In genomic region chr5:880816-881550, GRCh38 we compare ENCODE assay signal across 14 cellular contexts. TPM values are rescaled to one million over a fixed set of nuclear protein-coding genes. Genes with fewer than 3 reads are reported as not detected.
DNase-seq lines count a peak whose midpoint lies in the region; ATAC-seq and TF ChIP-seq lines count a peak whose summit lies in the region.
"Had no signal": no experiment of that assay in that cellular context is flagged by ENCODE, and none has a peak within 500 bp of the region (broad histone marks: within the 10 kb centered on the region; RNA-seq: fewer than 3 reads in every experiment).

No MANE protein-coding gene starts in this region.

- peaks cover 14% of the 10 kb centered on the region for H3K9me3 Mint-ChIP-seq in central memory CD8-positive, alpha-beta T cell
- H3K9me3 Mint-ChIP-seq: H9 had no signal

- H3K36me3 Mint-ChIP-seq in T-helper 17 cell (ENCODE audit: low read depth): peaks cover 9% of the 10 kb centered on the region
- peaks cover 49% of the 10 kb centered on the region for H3K36me3 Mint-ChIP-seq in central memory CD8-positive, alpha-beta T cell (ENCODE audit: insufficient read depth)

- H3K36me3 ChIP-seq in neuronal stem cell (replicated peaks in 1 of 2; ENCODE audit: control insufficient read depth in 2 of 2, insufficient read depth in 2 of 2, low read length in 2 of 2) (peaks cover 64 to 79% of the 10 kb centered on the region in 2 donors), spleen (peaks cover 4 to 82% (median 73%) of the 10 kb centered on the region in 6 donors)

- intact Hi-C loops in spleen (cut with DNase I; ENCODE audit: low total_unique reads): no loop called here

- no peak overlapping the region for H4K8ac ChIP-seq in neuronal stem cell (ENCODE audit: low read depth, low read length)

- no peak for TF ChIP-seq POLR2A in spleen (IDR thresholded peaks at IDR 0.05)

- TF ChIP-seq CTCF in spleen (IDR thresholded peaks at IDR 0.05 in 8 of 11, conservative IDR thresholded peaks at IDR 0.05 in 3 of 11): no peak

- H2BK5ac ChIP-seq in neuronal stem cell (ENCODE audit: low read length): no peak overlapping the region

- H3K9me3 ChIP-seq in T-helper 17 cell (ENCODE audit: control insufficient read depth, low read length, poor library complexity, severe bottlenecking) (no peaks in the 10 kb centered on the region), neuronal stem cell (replicated peaks in 1 of 2; ENCODE audit: control insufficient read depth in 2 of 2, insufficient read depth in 1 of 2, low read depth in 1 of 2, low read length in 2 of 2) (peaks cover 7 to 11% of the 10 kb centered on the region in 2 donors), spleen (no peaks in the 10 kb centered on the region)
- H3K9me3 ChIP-seq: A549, BE2C had no signal

- no peak overlapping the region for H2BK12ac ChIP-seq in neuronal stem cell (ENCODE audit: low read length)

- H3K4me3 ChIP-seq in neuronal stem cell (ENCODE audit: low read length in 2 of 2): no peak overlapping the region
- H3K4me3 ChIP-seq in spleen: no peak overlapping the region
- H3K4me3 ChIP-seq: A549 had no signal

- H3K4me1 ChIP-seq in neuronal stem cell (ENCODE audit: control insufficient read depth in 2 of 2, insufficient read depth in 1 of 2, low read depth in 1 of 2, low read length in 2 of 2): no peaks in the 10 kb centered on the region
- no peaks in the 10 kb centered on the region for H3K4me1 ChIP-seq in spleen
- H3K4me1 ChIP-seq: A549 had no signal

- H3K27ac ChIP-seq in neuronal stem cell (replicated peaks; ENCODE audit: low read length) (no peak overlapping the region), spleen (no peak overlapping the region)
- H3K27ac ChIP-seq: A549, C4-2B had no signal

- H3K18ac ChIP-seq in neuronal stem cell (ENCODE audit: low read length): no peak overlapping the region

- H3K4me3 Mint-ChIP-seq in T-helper 17 cell: peak overlapping the region; percentile 59
- no peak overlapping the region for H3K4me3 Mint-ChIP-seq in central memory CD8-positive, alpha-beta T cell
- H3K4me3 Mint-ChIP-seq: CD4-positive, alpha-beta memory T cell; H9 had no signal

- H3K4me1 Mint-ChIP-seq in T-helper 17 cell: peaks cover 6% of the 10 kb centered on the region
- peaks cover 25% of the 10 kb centered on the region for H3K4me1 Mint-ChIP-seq in central memory CD8-positive, alpha-beta T cell
- H3K4me1 Mint-ChIP-seq: H9 had no signal

- H3K23ac ChIP-seq in neuronal stem cell (ENCODE audit: low read depth, low read length, poor library complexity): peak overlapping the region; percentile 31

- H2AK5ac ChIP-seq in neuronal stem cell (ENCODE audit: low read depth, low read length): no peak overlapping the region

- H3K14ac ChIP-seq in neuronal stem cell (ENCODE audit: low read length): no peak overlapping the region

- H3K27me3 Mint-ChIP-seq in T-helper 17 cell: no peaks in the 10 kb centered on the region
- no peaks in the 10 kb centered on the region for H3K27me3 Mint-ChIP-seq in central memory CD8-positive, alpha-beta T cell
- H3K27me3 Mint-ChIP-seq: CD4-positive, alpha-beta memory T cell had no signal

- H3K9ac ChIP-seq in neuronal stem cell (ENCODE audit: low read depth, low read length, poor library complexity): no peak overlapping the region

- H3K4me2 ChIP-seq in neuronal stem cell (ENCODE audit: insufficient read depth, low read length, poor library complexity, severe bottlenecking): no peak overlapping the region
- H3K4me2 ChIP-seq: A549 had no signal

- no peak for ATAC-seq in T-helper 17 cell
- no peak for ATAC-seq in central memory CD8-positive, alpha-beta T cell (replicated peaks; ENCODE audit: extremely low read depth, poor library complexity, severe bottlenecking)
- ATAC-seq: A549 had no signal

- DNase-seq in T-helper 17 cell (no peak), neuronal stem cell (ENCODE audit: low spot score) (no peak), spleen (peak; percentile 59)
- no peak for DNase-seq in central memory CD8-positive, alpha-beta T cell (ENCODE audit: low spot score in 2 of 2)
- DNase-seq in activated effector memory CD4-positive, alpha-beta T cell treated with anti-CD3 and anti-CD28 coated beads, Interleukin-2, amount 50 U/mL, for 16 hours: no peak
- DNase-seq in stimulated activated CD4-positive, alpha-beta T cell treated with anti-CD3 and anti-CD28 coated beads, Interleukin-1b, Interleukin-23, amount 100 ng/mL, for 48 hours: no peak
- DNase-seq: BE2C, DMS79 treated with DMSO at 0.1 percent for 48 hours, EL, GOT3, H9 had no signal

- no peak overlapping the region for H4K91ac ChIP-seq in neuronal stem cell (ENCODE audit: low read depth, low read length, poor library complexity)

- peak overlapping the region; percentile 0 for H3K27ac Mint-ChIP-seq in T-helper 17 cell
- H3K27ac Mint-ChIP-seq in central memory CD8-positive, alpha-beta T cell (ENCODE audit: low read depth): peak overlapping the region; percentile 96

- H3K27me3 ChIP-seq in neuronal stem cell (ENCODE audit: control insufficient read depth in 3 of 3, insufficient read depth in 3 of 3, low read depth in 1 of 3, low read length in 3 of 3) (no peaks in the 10 kb centered on the region), spleen (replicated peaks in 1 of 7) (no peaks in the 10 kb centered on the region)
- H3K27me3 ChIP-seq: BE2C had no signal

- WGBS in neuronal stem cell (ENCODE audit: extremely low coverage in 2 of 2, insufficient read length in 2 of 2, insufficient replicate concordance in 1 of 2), 2 donors: no CpG with 5 or more reads among the region's 35 CpGs
- 94 to 97% (median 96%) methylated on average over 32 to 35 of the region's 35 CpGs for WGBS in spleen, 5 donors

- H3K4ac ChIP-seq in neuronal stem cell (ENCODE audit: low read length): no peak overlapping the region

- no peak overlapping the region for H2BK15ac ChIP-seq in neuronal stem cell (ENCODE audit: low read length)

- no peak overlapping the region for H2BK120ac ChIP-seq in neuronal stem cell (ENCODE audit: low read depth, low read length)

- no peak overlapping the region for H2AFZ ChIP-seq in neuronal stem cell (ENCODE audit: low read length)

- H3K79me1 ChIP-seq in neuronal stem cell (ENCODE audit: low read depth, low read length): peaks cover 22% of the 10 kb centered on the region

RNA-seq across cellular contexts. Expression of gene BRD9, which starts 11.6 kb away (rescaled TPM):
- 100 to 1,000 TPM; 179 to 200 TPM for total RNA-seq in T-helper 17 cell
- polyA plus RNA-seq in neuronal stem cell (2013, experiment 1 of 2): 31.5 TPM
- 31.0 TPM for polyA plus RNA-seq in neuronal stem cell (2013, experiment 2 of 2)
- 10 to 100 TPM; 32.2 to 82.9 (median 39.7) TPM for total RNA-seq in spleen
- polyA plus RNA-seq in spleen: 10 to 100 TPM; 26.5 to 54.5 (median 38.6) TPM

RNA-seq across cellular contexts. Expression of gene TRIP13, which starts 11.7 kb away (rescaled TPM):
- 1 to 10 TPM; 1.0 to 2.6 TPM for total RNA-seq in T-helper 17 cell
- polyA plus RNA-seq in neuronal stem cell (2013, experiment 1 of 2): 24.6 TPM
- polyA plus RNA-seq in neuronal stem cell (2013, experiment 2 of 2): 25.7 TPM
- total RNA-seq in spleen: 1 to 10 TPM; 1.0 to 5.4 (median 2.1) TPM
- 1 to 10 TPM; 1.2 to 3.4 (median 2.6) TPM for polyA plus RNA-seq in spleen

RNA-seq across cellular contexts. Expression of gene ZDHHC11, which starts 30.2 kb away (rescaled TPM):
- total RNA-seq in T-helper 17 cell (10 to 100 TPM; 27.7 to 37.1 TPM), spleen (10 to 100 TPM in 4 of 7 donors, 1 to 10 TPM in 3; 1.3 to 75.0 (median 10.5) TPM)
- 6.4 TPM for polyA plus RNA-seq in neuronal stem cell (2013, experiment 1 of 2)
- 6.7 TPM for polyA plus RNA-seq in neuronal stem cell (2013, experiment 2 of 2)
- 1 to 10 TPM; 1.9 to 2.8 (median 2.1) TPM for polyA plus RNA-seq in spleen
